Comparison of ENCODE assay signal across 10 cellular contexts in the genomic region with DNA sequence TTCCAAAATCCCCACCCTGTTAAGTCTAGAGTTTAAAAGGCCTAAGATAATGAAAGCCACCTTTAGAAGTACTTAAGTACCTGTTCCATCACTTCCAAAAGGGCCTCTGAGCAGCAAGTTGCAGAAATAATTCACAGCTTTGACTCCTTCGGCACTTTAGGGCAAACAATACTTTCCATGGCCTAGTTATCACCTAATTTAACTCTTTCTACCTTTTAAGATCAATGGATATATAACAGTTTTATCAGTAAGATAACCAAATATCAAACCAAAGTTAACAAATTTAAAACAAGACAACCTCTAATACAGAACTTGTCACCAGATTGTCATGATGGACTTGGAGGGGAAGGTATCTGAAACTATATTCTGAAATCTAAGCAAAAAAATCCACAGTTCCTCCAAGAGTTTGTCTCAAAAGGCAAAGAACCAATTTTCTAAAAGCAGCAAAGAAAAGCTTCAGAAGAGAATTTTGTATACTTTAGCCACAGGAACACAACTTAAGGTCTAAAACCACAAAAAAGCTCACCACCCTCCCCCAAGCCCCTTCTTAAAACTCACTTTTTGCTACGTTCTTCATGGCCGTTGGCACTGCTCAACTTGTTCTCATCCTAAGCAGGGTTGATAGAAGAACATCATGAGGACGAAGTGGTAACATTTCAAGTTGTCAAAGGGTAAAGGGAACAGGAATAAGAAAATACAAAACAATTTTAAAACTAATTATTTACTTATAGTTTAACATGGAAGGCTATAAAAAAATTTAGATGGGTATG. TPM values are rescaled to one million over a fixed set of nuclear protein-coding genes. Genes with fewer than 3 reads are reported as not detected.
DNase-seq lines count a peak whose midpoint lies in the region; FAIRE-seq lines count a peak whose summit lies in the region.
"Had no signal": no experiment of that assay in that cellular context is flagged by ENCODE, and none has a peak within 500 bp of the region (broad histone marks: within the 10 kb centered on the region; RNA-seq: fewer than 3 reads in every experiment).

No MANE protein-coding gene starts in this region.

- peaks cover 62% of the 10 kb centered on the region for H3K36me3 ChIP-seq in iPS-18a (ENCODE audit: control insufficient read depth, low read depth, low read length)
- H3K36me3 ChIP-seq in stomach smooth muscle (ENCODE audit: control insufficient read depth in 2 of 2, insufficient read depth in 2 of 2, low read length in 2 of 2): peaks cover 34 to 48% of the 10 kb centered on the region in 2 donors

- H3K4me1 ChIP-seq in iPS-18a (ENCODE audit: control insufficient read depth, low read depth, low read length) (peaks cover 17% of the 10 kb centered on the region), stomach smooth muscle (ENCODE audit: control insufficient read depth, insufficient read depth, low read length) (peaks cover 37% of the 10 kb centered on the region)

- H3K9me3 ChIP-seq in iPS-18a (ENCODE audit: control insufficient read depth, low read depth, low read length) (no peaks in the 10 kb centered on the region), stomach smooth muscle (ENCODE audit: control insufficient read depth in 2 of 2, low read length in 2 of 2) (no peaks in the 10 kb centered on the region)

- H3K4me3 ChIP-seq in iPS-18a (ENCODE audit: low read length) (peak overlapping the region; percentile 19), stomach smooth muscle (ENCODE audit: low read length in 2 of 2) (peak overlapping the region; percentile 3 to 28)

- H3K4me3 Mint-ChIP-seq in activated naive CD4-positive, alpha-beta T cell treated with anti-CD3 and anti-CD28 coated beads, Interleukin-2, amount 10 ng/mL, durations not matched to agents 7 days and 5 days: peak overlapping the region; percentile 43
- peak overlapping the region; percentile 74 for H3K4me3 Mint-ChIP-seq in activated T-helper 1 cell treated with anti-CD3 and anti-CD28 coated beads, Interleukin-12 subunit alpha, Interleukin-12 subunit beta, Interleukin-2, Interleukin-4 antibody, amounts not matched to agents 30 ng/mL and 10 ng/mL and 1 ng/mL, durations not matched to agents 14 hours and 24 hours and 36 hours

- no peak for DNase-seq in activated naive CD4-positive, alpha-beta T cell treated with anti-CD3 and anti-CD28 coated beads, Interleukin-2, amount 10 ng/mL, durations not matched to agents 7 days and 5 days
- DNase-seq in activated naive CD4-positive, alpha-beta T cell treated with anti-CD3 and anti-CD28 coated beads, Interleukin-2, amount 50 U/mL, for 16 hours: no peak
- no peak for DNase-seq in activated T-helper 1 cell treated with anti-CD3 and anti-CD28 coated beads, Interleukin-12 subunit alpha, Interleukin-12 subunit beta, Interleukin-2, Interleukin-4 antibody, amounts not matched to agents 30 ng/mL and 10 ng/mL and 1 ng/mL, durations not matched to agents 14 hours and 24 hours and 36 hours (ENCODE audit: low spot score)
- DNase-seq in frontal cortex (ENCODE audit: low spot score in 2 of 2) (no peak), NCI-H446 (lab: John Stamatoyannopoulos, UW) (no peak)
- no peak for DNase-seq in effector CD8-positive, alpha-beta T cell (lab: John Stamatoyannopoulos, UW)
- DNase-seq: head of caudate nucleus, Kasumi-1 had no signal

- H3K27me3 ChIP-seq in iPS-18a (ENCODE audit: control insufficient read depth, insufficient read depth, low read length) (no peaks in the 10 kb centered on the region), stomach smooth muscle (ENCODE audit: control insufficient read depth in 1 of 2, insufficient read depth in 2 of 2, low read length in 2 of 2) (no peaks in the 10 kb centered on the region)

- intact Hi-C loops in activated T-helper 1 cell treated with anti-CD3 and anti-CD28 coated beads, Interleukin-12 subunit alpha, Interleukin-12 subunit beta, Interleukin-2, Interleukin-4 antibody, amounts not matched to agents 30 ng/mL and 10 ng/mL and 1 ng/mL, durations not matched to agents 14 hours and 24 hours and 36 hours (cut with micrococcal nuclease): loop anchor here (2.0 kb wide), 1 partner anchor 146 kb away; no protein-coding TSS in a partner anchor

- FAIRE-seq in frontal cortex (lab: Jason Lieb, UNC): no peak

- H3K27me3 Mint-ChIP-seq in activated naive CD4-positive, alpha-beta T cell treated with anti-CD3 and anti-CD28 coated beads, Interleukin-2, amount 10 ng/mL, durations not matched to agents 7 days and 5 days: no peaks in the 10 kb centered on the region
- H3K27me3 Mint-ChIP-seq in activated T-helper 1 cell treated with anti-CD3 and anti-CD28 coated beads, Interleukin-12 subunit alpha, Interleukin-12 subunit beta, Interleukin-2, Interleukin-4 antibody, amounts not matched to agents 30 ng/mL and 10 ng/mL and 1 ng/mL, durations not matched to agents 14 hours and 24 hours and 36 hours (ENCODE audit: insufficient read depth): no peaks in the 10 kb centered on the region

- H3K9ac ChIP-seq in iPS-18a (ENCODE audit: low read length): no peak overlapping the region
- H3K9ac ChIP-seq in stomach smooth muscle (ENCODE audit: low read length in 2 of 2): no peak overlapping the region

- CTCF ChIA-PET in activated naive CD4-positive, alpha-beta T cell treated with anti-CD3 and anti-CD28 coated beads, Interleukin-2, amount 10 ng/mL, durations not matched to agents 7 days and 5 days (lab: Charles Lee): no interaction called here

- H3K9me3 Mint-ChIP-seq in activated naive CD4-positive, alpha-beta T cell treated with anti-CD3 and anti-CD28 coated beads, Interleukin-2, amount 10 ng/mL, durations not matched to agents 7 days and 5 days: no peaks in the 10 kb centered on the region
- no peaks in the 10 kb centered on the region for H3K9me3 Mint-ChIP-seq in activated T-helper 1 cell treated with anti-CD3 and anti-CD28 coated beads, Interleukin-12 subunit alpha, Interleukin-12 subunit beta, Interleukin-2, Interleukin-4 antibody, amounts not matched to agents 30 ng/mL and 10 ng/mL and 1 ng/mL, durations not matched to agents 14 hours and 24 hours and 36 hours

- H3K27ac ChIP-seq in iPS-18a (ENCODE audit: low read length) (no peak overlapping the region), stomach smooth muscle (ENCODE audit: low read length) (no peak overlapping the region)

- H3K36me3 Mint-ChIP-seq in activated naive CD4-positive, alpha-beta T cell treated with anti-CD3 and anti-CD28 coated beads, Interleukin-2, amount 10 ng/mL, durations not matched to agents 7 days and 5 days: peaks cover 62% of the 10 kb centered on the region
- H3K36me3 Mint-ChIP-seq in activated T-helper 1 cell treated with anti-CD3 and anti-CD28 coated beads, Interleukin-12 subunit alpha, Interleukin-12 subunit beta, Interleukin-2, Interleukin-4 antibody, amounts not matched to agents 30 ng/mL and 10 ng/mL and 1 ng/mL, durations not matched to agents 14 hours and 24 hours and 36 hours (ENCODE audit: low read depth): peaks cover 47% of the 10 kb centered on the region

- H3K4me1 Mint-ChIP-seq in activated naive CD4-positive, alpha-beta T cell treated with anti-CD3 and anti-CD28 coated beads, Interleukin-2, amount 10 ng/mL, durations not matched to agents 7 days and 5 days: peaks cover 59% of the 10 kb centered on the region
- peaks cover 53% of the 10 kb centered on the region for H3K4me1 Mint-ChIP-seq in activated T-helper 1 cell treated with anti-CD3 and anti-CD28 coated beads, Interleukin-12 subunit alpha, Interleukin-12 subunit beta, Interleukin-2, Interleukin-4 antibody, amounts not matched to agents 30 ng/mL and 10 ng/mL and 1 ng/mL, durations not matched to agents 14 hours and 24 hours and 36 hours (ENCODE audit: low read depth)

- no peak overlapping the region for H3K27ac Mint-ChIP-seq in activated naive CD4-positive, alpha-beta T cell treated with anti-CD3 and anti-CD28 coated beads, Interleukin-2, amount 10 ng/mL, durations not matched to agents 7 days and 5 days
- H3K27ac Mint-ChIP-seq in activated T-helper 1 cell treated with anti-CD3 and anti-CD28 coated beads, Interleukin-12 subunit alpha, Interleukin-12 subunit beta, Interleukin-2, Interleukin-4 antibody, amounts not matched to agents 30 ng/mL and 10 ng/mL and 1 ng/mL, durations not matched to agents 14 hours and 24 hours and 36 hours: peak overlapping the region; percentile 76

RNA-seq across cellular contexts. Expression of a gene that starts 3.5 kb away (rescaled TPM):
- total RNA-seq in activated T-helper 1 cell treated with anti-CD3 and anti-CD28 coated beads, Interleukin-12 subunit alpha, Interleukin-12 subunit beta, Interleukin-2, Interleukin-4 antibody, amounts not matched to agents 30 ng/mL and 10 ng/mL and 1 ng/mL, durations not matched to agents 14 hours and 24 hours and 36 hours: 349 and 357 TPM in 2 replicates
- total RNA-seq in frontal cortex: 450 TPM

RNA-seq across cellular contexts. Expression of a gene that starts 33.2 kb away (rescaled TPM):
- 50.5 and 61.9 TPM in 2 replicates for total RNA-seq in activated T-helper 1 cell treated with anti-CD3 and anti-CD28 coated beads, Interleukin-12 subunit alpha, Interleukin-12 subunit beta, Interleukin-2, Interleukin-4 antibody, amounts not matched to agents 30 ng/mL and 10 ng/mL and 1 ng/mL, durations not matched to agents 14 hours and 24 hours and 36 hours
- total RNA-seq in frontal cortex: 53.8 TPM

RNA-seq across cellular contexts. Expression of a gene that starts 39.4 kb away (rescaled TPM):
- 80.3 and 95.6 TPM in 2 replicates for total RNA-seq in activated T-helper 1 cell treated with anti-CD3 and anti-CD28 coated beads, Interleukin-12 subunit alpha, Interleukin-12 subunit beta, Interleukin-2, Interleukin-4 antibody, amounts not matched to agents 30 ng/mL and 10 ng/mL and 1 ng/mL, durations not matched to agents 14 hours and 24 hours and 36 hours
- 86.4 TPM for total RNA-seq in frontal cortex

RNA-seq across cellular contexts. Expression of a gene that starts 39.4 kb away (rescaled TPM):
- 35.7 and 36.2 TPM in 2 replicates for total RNA-seq in activated T-helper 1 cell treated with anti-CD3 and anti-CD28 coated beads, Interleukin-12 subunit alpha, Interleukin-12 subunit beta, Interleukin-2, Interleukin-4 antibody, amounts not matched to agents 30 ng/mL and 10 ng/mL and 1 ng/mL, durations not matched to agents 14 hours and 24 hours and 36 hours
- total RNA-seq in frontal cortex: 23.6 TPM
